Comparison of ENCODE assay signal across 21 cellular contexts in genomic region chr9:104708737-104709136, GRCh38. TPM values are rescaled to one million over a fixed set of nuclear protein-coding genes. Genes with fewer than 3 reads are reported as not detected.
"Had no signal": no experiment of that assay in that cellular context is flagged by ENCODE, and none has a peak within 500 bp of the region (broad histone marks: within the 10 kb centered on the region; RNA-seq: fewer than 3 reads in every experiment).

No MANE protein-coding gene starts in this region.

RNA-seq across cellular contexts. Expression of gene OR13D1, which starts 14.4 kb away (rescaled TPM):
- total RNA-seq: activated naive CD4-positive, alpha-beta T cell treated with anti-CD3 and anti-CD28 coated beads for 36 hours; activated naive CD4-positive, alpha-beta T cell treated with anti-CD3 and anti-CD28 coated beads, Interleukin-2, amount 50 U/mL, for 72 hours; activated naive CD8-positive, alpha-beta T cell treated with anti-CD3 and anti-CD28 coated beads for 36 hours; activated naive CD8-positive, alpha-beta T cell treated with anti-CD3 and anti-CD28 coated beads, Interleukin-2, amount 10 ng/mL, durations not matched to agents 7 days and 5 days; activated T-cell treated with anti-CD3 and anti-CD28 coated beads, Interleukin-2, amount 50 U/mL, for 4 hours; activated T-cell treated with anti-CD3 and anti-CD28 coated beads, Interleukin-2, amount 50 U/mL, for 72 hours; activated T-helper 1 cell treated with anti-CD3 and anti-CD28 coated beads, Interleukin-12 subunit alpha, Interleukin-12 subunit beta, Interleukin-2, Interleukin-4 antibody, amounts not matched to agents 30 ng/mL and 10 ng/mL and 1 ng/mL, durations not matched to agents 14 hours and 24 hours and 36 hours; activated T-helper 17 cell treated with anti-CD3 and anti-CD28 coated beads, Interleukin-2, amount 50 U/mL, for 72 hours; activated T-helper 2 cell treated with anti-CD3 and anti-CD28 coated beads, Interferon-gamma antibody, Interleukin-2, Interleukin-4, amounts not matched to agents 10 μg/mL and 5 μg/mL and 100 μg/mL, durations not matched to agents 14 hours and 24 hours and 36 hours; adrenal gland; aorta; ascending aorta; astrocyte; body of pancreas; breast epithelium; bronchial epithelial cell; cardiac muscle cell; cardiac septum; cerebellum; chondrocyte had no signal
- polyA plus RNA-seq: adipose tissue, adrenal gland, aorta, cardiac muscle cell had no signal
